Comparison of ENCODE assay signal across 31 cellular contexts in genomic region chr20:46342045-46342378, GRCh38. TPM values are rescaled to one million over a fixed set of nuclear protein-coding genes. Genes with fewer than 3 reads are reported as not detected.
"Had no signal": no experiment of that assay in that cellular context is flagged by ENCODE, and none has a peak within 500 bp of the region (broad histone marks: within the 10 kb centered on the region; RNA-seq: fewer than 3 reads in every experiment).

No MANE protein-coding gene starts in this region.

- H3K36me3 ChIP-seq: brain microvascular endothelial cell, cardiac muscle cell, MG63, Peyer's patch, SJCRH30 had no signal

- H3K9me3 Mint-ChIP-seq: activated CD4-positive, alpha-beta memory T cell treated with anti-CD3 and anti-CD28 coated beads for 36 hours; activated CD4-positive, alpha-beta T cell treated with anti-CD3 and anti-CD28 coated beads, Interleukin-2, amount 10 ng/mL, durations not matched to agents 7 days and 5 days; activated naive CD4-positive, alpha-beta T cell treated with anti-CD3 and anti-CD28 coated beads, Interleukin-2, amount 50 U/mL, for 72 hours; activated T-cell treated with anti-CD3 and anti-CD28 coated beads, Interleukin-2, amount 50 U/mL, for 4 hours had no signal

- H3K27ac Mint-ChIP-seq: activated CD4-positive, alpha-beta memory T cell treated with anti-CD3 and anti-CD28 coated beads for 36 hours; activated CD4-positive, alpha-beta T cell treated with anti-CD3 and anti-CD28 coated beads, Interleukin-2, amount 10 ng/mL, durations not matched to agents 7 days and 5 days had no signal

- H3K27ac ChIP-seq: brain microvascular endothelial cell, cardiac muscle cell, KMS-11, Peyer's patch, RWPE1, SJCRH30, VCaP had no signal

- DNase-seq: activated CD4-positive, alpha-beta memory T cell treated with anti-CD3 and anti-CD28 coated beads for 36 hours; activated CD4-positive, alpha-beta T cell treated with anti-CD3 and anti-CD28 coated beads, Interleukin-2, amount 10 ng/mL, durations not matched to agents 7 days and 5 days; activated CD4-positive, CD25-positive, alpha-beta regulatory T cell; activated CD8-positive, alpha-beta memory T cell treated with anti-CD3 and anti-CD28 coated beads for 24 hours; activated effector memory CD4-positive, alpha-beta T cell treated with anti-CD3 and anti-CD28 coated beads, Interleukin-2, amount 50 U/mL, for 16 hours; activated naive CD4-positive, alpha-beta T cell treated with Interleukin-2 at 50 U/mL for 16 hours; activated T-cell treated with anti-CD3 and anti-CD28 coated beads, Interleukin-2, amount 50 U/mL, for 4 hours; brain microvascular endothelial cell; MG63; MV-4-11; NCI-H1092 treated with DMSO at 0.1 percent for 48 hours; NCI-H1417 treated with DMSO at 0.1 percent for 48 hours; NCI-H1694; NCI-H2029; NCI-H2107; NCI-H345; NCI-H510A; NCI-H526 treated with DMSO at 0.1 percent for 48 hours; NK-92 treated with Interleukin-12 subunit alpha and Interleukin-12 subunit beta, amount 100 ng/mL, for 24 hours; Peyer's patch; Right ventricle myocardium superior; SJCRH30; T-helper 1 cell had no signal

- H3K4me3 Mint-ChIP-seq: activated CD4-positive, alpha-beta memory T cell treated with anti-CD3 and anti-CD28 coated beads for 36 hours; activated CD4-positive, alpha-beta T cell treated with anti-CD3 and anti-CD28 coated beads, Interleukin-2, amount 10 ng/mL, durations not matched to agents 7 days and 5 days; activated T-cell treated with anti-CD3 and anti-CD28 coated beads, Interleukin-2, amount 50 U/mL, for 4 hours had no signal

- H3K4me3 ChIP-seq: cardiac muscle cell, MG63, Peyer's patch, SJCRH30 had no signal

- H3K27me3 ChIP-seq: cardiac muscle cell, Peyer's patch had no signal

- H3K9me3 ChIP-seq: MG63, Peyer's patch, SJCRH30, SK-N-SH had no signal

- H3K36me3 Mint-ChIP-seq: activated naive CD4-positive, alpha-beta T cell treated with anti-CD3 and anti-CD28 coated beads, Interleukin-2, amount 50 U/mL, for 72 hours had no signal

- H3K4me2 ChIP-seq: KMS-11, SK-N-SH had no signal

- H3K4me1 ChIP-seq: SJCRH30 had no signal

RNA-seq across cellular contexts. Expression of gene CDH22, which starts 33.7 kb away (rescaled TPM):
- total RNA-seq: activated CD4-positive, alpha-beta memory T cell treated with anti-CD3 and anti-CD28 coated beads for 36 hours; activated CD4-positive, alpha-beta T cell treated with anti-CD3 and anti-CD28 coated beads, Interleukin-2, amount 10 ng/mL, durations not matched to agents 7 days and 5 days; activated T-cell treated with anti-CD3 and anti-CD28 coated beads, Interleukin-2, amount 50 U/mL, for 4 hours; astrocyte; cardiac muscle cell; Peyer's patch; T-helper 2 cell treated with Interferon-gamma antibody and Interleukin-4, amounts not matched to agents 100 ng/mL and 5 ng/mL, for 36 hours had no signal
- polyA plus RNA-seq: cardiac muscle cell, SK-N-SH had no signal
